21 cellular contexts compared by ENCODE assay signal in genomic region chr2:11250400-11251277, GRCh38.
DNase-seq lines count a peak whose midpoint lies in the region; ATAC-seq and TF ChIP-seq lines count a peak whose summit lies in the region.
"Had no signal": no experiment of that assay in that cellular context is flagged by ENCODE, and none has a peak within 500 bp of the region (broad histone marks: within the 10 kb centered on the region; RNA-seq: fewer than 3 reads in every experiment).

No MANE protein-coding gene starts in this region.

- H3K4me1 Mint-ChIP-seq in type B pancreatic cell (ENCODE audit: unreplicated experiment): peaks cover 19% of the 10 kb centered on the region
- H3K4me1 Mint-ChIP-seq: neural progenitor cell had no signal

- H3K4me3 Mint-ChIP-seq in type B pancreatic cell: no peak overlapping the region
- H3K4me3 Mint-ChIP-seq: CD4-positive, alpha-beta memory T cell; neural progenitor cell had no signal

- H3K27me3 ChIP-seq in RWPE2 (ENCODE audit: insufficient read depth, poor library complexity, severe bottlenecking): no peaks in the 10 kb centered on the region
- H3K27me3 ChIP-seq in Peyer's patch: no peaks in the 10 kb centered on the region
- H3K27me3 ChIP-seq: neural progenitor cell, spleen had no signal

- H3K36me3 ChIP-seq in RWPE2 (ENCODE audit: low read depth) (peaks cover 19% of the 10 kb centered on the region), mesodermal cell (ENCODE audit: control insufficient read depth, insufficient read depth, low read length) (peaks cover 16% of the 10 kb centered on the region), Peyer's patch (peaks cover 0 to 8% (median 0%) of the 10 kb centered on the region in 3 donors)
- H3K36me3 ChIP-seq: neural progenitor cell had no signal

- H3K4me3 ChIP-seq in RWPE2 (ENCODE audit: severe bottlenecking) (no peak overlapping the region), fibroblast of mammary gland (ENCODE audit: control insufficient read depth, low read depth, low read length) (no peak overlapping the region), mesodermal cell (ENCODE audit: extremely low read depth, insufficient read depth, low read length, poor library complexity, severe bottlenecking) (no peak overlapping the region), Peyer's patch (no peak overlapping the region)
- H3K4me3 ChIP-seq: neural progenitor cell, spleen had no signal

- H3K4me1 ChIP-seq in RWPE2 (ENCODE audit: insufficient read depth, poor library complexity, severe bottlenecking) (peaks cover 5% of the 10 kb centered on the region), mesodermal cell (ENCODE audit: control insufficient read depth, insufficient read depth, low read length, poor library complexity, severe bottlenecking) (peaks cover 5% of the 10 kb centered on the region), Peyer's patch (peaks cover 0 to 3% (median 0%) of the 10 kb centered on the region in 4 donors)

- H3K27ac ChIP-seq in RWPE2 (ENCODE audit: poor library complexity, severe bottlenecking) (peak overlapping the region; percentile 3), mesodermal cell (ENCODE audit: low read depth, low read length, severe bottlenecking) (peak overlapping the region; percentile 17), Peyer's patch (no peak overlapping the region)
- H3K27ac ChIP-seq: neural progenitor cell had no signal

- H3K9me3 ChIP-seq in RWPE2 (ENCODE audit: severe bottlenecking) (no peaks in the 10 kb centered on the region), mesodermal cell (ENCODE audit: control insufficient read depth, low read length) (no peaks in the 10 kb centered on the region), Peyer's patch (no peaks in the 10 kb centered on the region)

- no peaks in the 10 kb centered on the region for H3K9me3 Mint-ChIP-seq in type B pancreatic cell
- H3K9me3 Mint-ChIP-seq: neural progenitor cell had no signal

- TF ChIP-seq POLR2A in Peyer's patch (IDR thresholded peaks at IDR 0.05): no peak

- no peak for TF ChIP-seq CTCF in RWPE2 (IDR thresholded peaks at IDR 0.05; ENCODE audit: poor library complexity, severe bottlenecking)
- TF ChIP-seq CTCF in fibroblast of mammary gland (conservative IDR thresholded peaks at IDR 0.05; ENCODE audit: control insufficient read depth, insufficient read depth, low read depth, low read length): no peak
- no peak for TF ChIP-seq CTCF in Peyer's patch (IDR thresholded peaks at IDR 0.05)
- TF ChIP-seq CTCF in type B pancreatic cell (conservative IDR thresholded peaks at IDR 0.05): no peak

- peaks cover 22% of the 10 kb centered on the region for H3K36me3 Mint-ChIP-seq in type B pancreatic cell

- H3K27ac Mint-ChIP-seq in type B pancreatic cell: no peak overlapping the region
- H3K27ac Mint-ChIP-seq: neural progenitor cell had no signal

- WGBS in mesodermal cell (ENCODE audit: insufficient coverage in 2 of 2), 2 experiments: 96 to 100% methylated on average over 3 of the region's 4 CpGs

- DNase-seq in Daoy (ENCODE audit: low read depth) (peak; percentile 11), RWPE2 (ENCODE audit: low spot score) (no peak), fibroblast of mammary gland (ENCODE audit: low read depth) (peak; percentile 22), Peyer's patch (no peak), iPS-NIHi7 (ENCODE audit: extremely low spot score) (no peak), type B pancreatic cell (ENCODE audit: extremely low spot score, unreplicated experiment) (no peak)
- DNase-seq: activated CD4-positive, alpha-beta T cell treated with anti-CD3 and anti-CD28 coated beads for 4 hours; activated effector memory CD4-positive, alpha-beta T cell treated with Interleukin-2 at 50 U/mL for 16 hours; CD4-positive, alpha-beta memory T cell; effector CD8-positive, alpha-beta T cell; hippocampal formation; Karpas-422; left cardiac atrium; NCI-H1092 treated with DMSO at 0.1 percent for 48 hours; NCI-H2081; NCI-H524 treated with DMSO at 0.1 percent for 48 hours; spleen; stimulated activated CD4-positive, alpha-beta T cell treated with anti-CD3 and anti-CD28 coated beads, Interleukin-4, amount 100 ng/mL, for 4 hours had no signal

- ATAC-seq in RWPE2 (ENCODE audit: low read depth): peak; percentile 44; the same call in 1 of the 3 replicates
- ATAC-seq in HG02623 (IDR thresholded peaks at IDR 0.05; ENCODE audit: unreplicated experiment): no peak

- no peaks in the 10 kb centered on the region for H3K27me3 Mint-ChIP-seq in type B pancreatic cell
- H3K27me3 Mint-ChIP-seq: CD4-positive, alpha-beta memory T cell had no signal

Comparison
In these comparisons a context has a peak if more than half of its experiments do, and no peak if none do; other contexts are left out.
1. DNase-seq: peak in Daoy (single experiment) and fibroblast of mammary gland (single experiment); none in RWPE2 (single experiment), Peyer's patch (0 of 3), iPS-NIHi7 (single experiment) and type B pancreatic cell (single experiment).
2. H3K27ac ChIP-seq: peak in RWPE2 (single experiment) and mesodermal cell (single experiment); none in Peyer's patch (0 of 4).